8 cellular contexts compared by ENCODE assay signal in genomic region chr1:46340404-46341221, GRCh38.
DNase-seq lines count a peak whose midpoint lies in the region; ATAC-seq and TF ChIP-seq lines count a peak whose summit lies in the region.

TSS of gene NSUN4 (plus strand) at chr1:46340807. CDS start at chr1:46340827, 20 bp downstream.

- peak within 1 kb of the TSS; percentile 82 for H3K4me3 ChIP-seq in AG09309 (ENCODE audit: control insufficient read depth, low read depth, low read length)

- peak; percentile 81 for DNase-seq in AG09309 (ENCODE audit: low read depth)
- peak; percentile 90 for DNase-seq in NCI-H226
- DNase-seq in activated CD4-positive, CD25-positive, alpha-beta regulatory T cell treated with anti-CD3 and anti-CD28 coated beads, Interleukin-2, amount 50 U/mL, for 16 hours (ENCODE audit: low read depth, low spot score) = peak; percentile 71
- DNase-seq in central memory CD8-positive, alpha-beta T cell (ENCODE audit: low spot score in 2 of 2) = peak; percentile 74 to 82
- peak; percentile 96 for DNase-seq in iris pigment epithelial cell (ENCODE audit: low read depth)
- peak; percentile 81 for DNase-seq in stimulated activated CD4-positive, alpha-beta T cell treated with anti-CD3 and anti-CD28 coated beads, Interleukin-12 subunit alpha, Interleukin-12 subunit beta, amount 100 ng/mL, for 4 hours

- peak within 1 kb of the TSS; percentile 96 for H3K4me3 Mint-ChIP-seq in central memory CD8-positive, alpha-beta T cell

- no peaks in the 10 kb centered on the region for H3K27me3 Mint-ChIP-seq in central memory CD8-positive, alpha-beta T cell

- H3K36me3 Mint-ChIP-seq in central memory CD8-positive, alpha-beta T cell (ENCODE audit: insufficient read depth) = peaks cover 19% of the 10 kb centered on the region

- H3K27ac Mint-ChIP-seq in central memory CD8-positive, alpha-beta T cell (ENCODE audit: low read depth) = peak within 1 kb of the TSS; percentile 98

- peaks cover 39% of the 10 kb centered on the region for H3K4me1 Mint-ChIP-seq in central memory CD8-positive, alpha-beta T cell

- H3K9me3 Mint-ChIP-seq in central memory CD8-positive, alpha-beta T cell = no peaks in the 10 kb centered on the region

- peak; percentile 79 for ATAC-seq in GM18909 (IDR thresholded peaks at IDR 0.05; ENCODE audit: poor library complexity, unreplicated experiment)
- ATAC-seq in HG03175 (IDR thresholded peaks at IDR 0.05; ENCODE audit: unreplicated experiment) = peak; percentile 86
- peak; percentile 91 for ATAC-seq in central memory CD8-positive, alpha-beta T cell (replicated peaks; ENCODE audit: extremely low read depth, poor library complexity, severe bottlenecking)

- TF ChIP-seq CTCF in AG09309 (IDR thresholded peaks at IDR 0.05; ENCODE audit: control insufficient read depth, insufficient read depth, low read depth, low read length, missing control alignments) = peak; percentile 72

Comparison
In these comparisons a context has a peak if more than half of its experiments do, and no peak if none do; other contexts are left out.
1. Peak in every context shown above with its lines: DNase-seq, ATAC-seq and H3K4me3 ChIP-seq.